15 cellular contexts compared by ENCODE assay signal in genomic region chr3:171753025-171753472, GRCh38. TPM values are rescaled to one million over a fixed set of nuclear protein-coding genes. Genes with fewer than 3 reads are reported as not detected.
A peak's percentile ranks its signal among the peaks of the same experiment; 100 is the strongest.
DNase-seq lines count a peak whose midpoint lies in the region; ATAC-seq, FAIRE-seq and TF ChIP-seq lines count a peak whose summit lies in the region.
"Had no signal": no experiment of that assay in that cellular context is flagged by ENCODE, and none has a peak within 500 bp of the region (broad histone marks: within the 10 kb centered on the region; RNA-seq: fewer than 3 reads in every experiment).

No MANE protein-coding gene starts in this region.

- peak; percentile 82 for ATAC-seq in foreskin keratinocyte
- no peak for ATAC-seq in GM21825 (IDR thresholded peaks at IDR 0.05; ENCODE audit: unreplicated experiment)
- ATAC-seq: activated CD8-positive, alpha-beta T cell treated with anti-CD3 and anti-CD28 coated beads for 36 hours had no signal

- peaks cover 3% of the 10 kb centered on the region for H4K20me1 ChIP-seq in astrocyte (ENCODE audit: insufficient read depth, low read length)

- H3K4me3 ChIP-seq in LNCaP clone FGC (ENCODE audit: low read depth, low read length) (no peak overlapping the region), astrocyte (ENCODE audit: insufficient read depth, low read depth, low read length) (no peak overlapping the region), prostate gland (no peak overlapping the region)
- H3K4me3 ChIP-seq: thoracic aorta had no signal

- no peaks in the 10 kb centered on the region for H3K9me3 Mint-ChIP-seq in astrocyte (ENCODE audit: unreplicated experiment)
- H3K9me3 Mint-ChIP-seq: activated CD8-positive, alpha-beta T cell treated with anti-CD3 and anti-CD28 coated beads for 36 hours; T-helper 2 cell treated with Interferon-gamma antibody and Interleukin-4, amounts not matched to agents 5 μg/mL and 100 μg/mL, for 36 hours had no signal

- H3K79me2 ChIP-seq in astrocyte (ENCODE audit: insufficient read depth, low read length) = no peaks in the 10 kb centered on the region

- peaks cover under 1% of the 10 kb centered on the region for H3K4me1 ChIP-seq in astrocyte (ENCODE audit: insufficient read depth, low read length)
- H3K4me1 ChIP-seq in foreskin keratinocyte = peaks cover 28% of the 10 kb centered on the region
- no peaks in the 10 kb centered on the region for H3K4me1 ChIP-seq in prostate gland (replicated peaks)

- H3K27ac Mint-ChIP-seq in astrocyte (ENCODE audit: unreplicated experiment) = no peak overlapping the region
- H3K27ac Mint-ChIP-seq: activated CD8-positive, alpha-beta T cell treated with anti-CD3 and anti-CD28 coated beads for 36 hours; activated naive CD8-positive, alpha-beta T cell; T-helper 2 cell treated with Interferon-gamma antibody and Interleukin-4, amounts not matched to agents 5 μg/mL and 100 μg/mL, for 36 hours had no signal

- H2AFZ ChIP-seq in astrocyte (ENCODE audit: low read depth, low read length) = no peak overlapping the region

- H3K4me3 Mint-ChIP-seq in astrocyte (ENCODE audit: unreplicated experiment) = no peak overlapping the region
- H3K4me3 Mint-ChIP-seq: activated CD8-positive, alpha-beta T cell treated with anti-CD3 and anti-CD28 coated beads for 36 hours; activated naive CD8-positive, alpha-beta T cell; T-helper 2 cell treated with Interferon-gamma antibody and Interleukin-4, amounts not matched to agents 5 μg/mL and 100 μg/mL, for 36 hours had no signal

- DNase-seq in LNCaP clone FGC (ENCODE audit: low read depth) (peak; percentile 56), astrocyte (ENCODE audit: low read depth) (peak; percentile 16), foreskin keratinocyte (peak; percentile 99), prostate gland (ENCODE audit: low spot score) (peak; percentile 84), NCI-H226 (no peak), H4 (ENCODE audit: low spot score) (no peak)
- no peak for DNase-seq in stimulated activated CD4-positive, alpha-beta T cell treated with anti-CD3 and anti-CD28 coated beads, Interleukin-4, amount 100 ng/mL, for 24 hours
- DNase-seq: activated CD8-positive, alpha-beta T cell treated with anti-CD3 and anti-CD28 coated beads for 36 hours; GOT3; hippocampal formation; NCI-H1105 treated with DMSO at 0.1 percent for 48 hours had no signal

- WGBS in prostate gland = 24% methylated on average over 5 of the region's 5 CpGs

- no peak for TF ChIP-seq POLR2A in prostate gland (IDR thresholded peaks at IDR 0.05)

- intact Hi-C loops in prostate gland (cut with DNase I) = no loop called here

- H3K4me2 ChIP-seq in astrocyte (ENCODE audit: low read length) = no peak overlapping the region

- H3K27me3 Mint-ChIP-seq in astrocyte (ENCODE audit: low read depth, unreplicated experiment) = no peaks in the 10 kb centered on the region

- H3K36me3 Mint-ChIP-seq in astrocyte (ENCODE audit: low read depth, unreplicated experiment) = no peaks in the 10 kb centered on the region
- H3K36me3 Mint-ChIP-seq: activated naive CD8-positive, alpha-beta T cell had no signal

- H3K9ac ChIP-seq in astrocyte (ENCODE audit: low read length) = no peak overlapping the region

- H3K27me3 ChIP-seq in astrocyte (ENCODE audit: insufficient read depth, low read length) (no peaks in the 10 kb centered on the region), foreskin keratinocyte (no peaks in the 10 kb centered on the region), prostate gland (replicated peaks; ENCODE audit: insufficient read depth) (no peaks in the 10 kb centered on the region)

- H3K36me3 ChIP-seq in astrocyte (ENCODE audit: insufficient read depth, low read length) = no peaks in the 10 kb centered on the region
- no peaks in the 10 kb centered on the region for H3K36me3 ChIP-seq in prostate gland
- H3K36me3 ChIP-seq: thoracic aorta had no signal

- FAIRE-seq in astrocyte (lab: Jason Lieb, UNC) = no peak

- no peak overlapping the region for H3K27ac ChIP-seq in astrocyte (ENCODE audit: low read depth, low read length)
- peak overlapping the region; percentile 96 for H3K27ac ChIP-seq in foreskin keratinocyte
- peak overlapping the region in 1 of 2 donors; percentile 4 for H3K27ac ChIP-seq in prostate gland
- H3K27ac ChIP-seq: thoracic aorta had no signal

- peaks cover 20% of the 10 kb centered on the region for H3K4me1 Mint-ChIP-seq in astrocyte (ENCODE audit: low read depth, unreplicated experiment)

- no peaks in the 10 kb centered on the region for H3K9me3 ChIP-seq in astrocyte (ENCODE audit: insufficient read depth, low read depth, low read length)
- H3K9me3 ChIP-seq in prostate gland = no peaks in the 10 kb centered on the region
- H3K9me3 ChIP-seq: thoracic aorta had no signal

- TF ChIP-seq CTCF in LNCaP clone FGC (IDR thresholded peaks at IDR 0.05; ENCODE audit: control insufficient read depth, extremely low read depth, insufficient read depth) (no peak), astrocyte (IDR thresholded peaks at IDR 0.05; ENCODE audit: insufficient read depth, low read depth, low read length) (no peak), foreskin keratinocyte (conservative IDR thresholded peaks at IDR 0.05) (no peak), prostate gland (IDR thresholded peaks at IDR 0.05) (no peak)

RNA-seq across cellular contexts. Expression of gene PLD1, which starts 57.2 kb away (rescaled TPM):
- total RNA-seq in astrocyte (21.5 and 24.0 TPM in 2 replicates), foreskin keratinocyte (6.1 and 7.7 TPM in 2 replicates), prostate gland (10 to 100 TPM; 12.8 to 15.8 TPM)
- polyA plus RNA-seq in foreskin keratinocyte = 2.1 and 2.7 TPM in 2 replicates
- total RNA-seq in H4 (2014; rRNA removed; shearing (Covaris generic)) = 14.4 and 19.0 TPM in 2 replicates

Comparison
In these comparisons a context has a peak if more than half of its experiments do, and no peak if none do; other contexts are left out.
1. DNase-seq: peak in LNCaP clone FGC (single experiment), astrocyte (single experiment), foreskin keratinocyte (2 of 2) and prostate gland (single experiment); none in NCI-H226 (single experiment), stimulated activated CD4-positive, alpha-beta T cell treated with anti-CD3 and anti-CD28 coated beads, Interleukin-4, amount 100 ng/mL, for 24 hours (single experiment) and H4 (single experiment).